In genomic region chr12:29830391-29830790, GRCh38 we compare ENCODE assay signal across 8 cellular contexts. TPM values are rescaled to one million over a fixed set of nuclear protein-coding genes. Genes with fewer than 3 reads are reported as not detected.
"Had no signal": no experiment of that assay in that cellular context is flagged by ENCODE, and none has a peak within 500 bp of the region (broad histone marks: within the 10 kb centered on the region; RNA-seq: fewer than 3 reads in every experiment).

No MANE protein-coding gene starts in this region.

- H2AFZ ChIP-seq: GM23248 had no signal

- H3K36me3 Mint-ChIP-seq: IgD-negative memory B cell had no signal

- H3K4me1 ChIP-seq: HAP-1 had no signal

- H3K9me3 ChIP-seq: HAP-1 had no signal

- H3K27ac ChIP-seq: GM23248, HL-60 had no signal

- H3K4me3 Mint-ChIP-seq: HFFc6 had no signal

- H3K36me3 ChIP-seq: HAP-1 had no signal

- H3K27me3 Mint-ChIP-seq: IgD-negative memory B cell had no signal

- H3K4me3 ChIP-seq: GM23248, HAP-1 had no signal

- DNase-seq: GM23248, GOT3, H7, HFFc6 had no signal

- H3K27ac Mint-ChIP-seq: HFFc6, IgD-negative memory B cell had no signal

- ATAC-seq: HCT116 had no signal

RNA-seq across cellular contexts. Expression of gene TMTC1, which starts 46.6 kb away (rescaled TPM):
- total RNA-seq: HFFc6 had no signal
- polyA plus RNA-seq: IgD-negative memory B cell had no signal
